8 cellular contexts compared by ENCODE assay signal in the genomic region with DNA sequence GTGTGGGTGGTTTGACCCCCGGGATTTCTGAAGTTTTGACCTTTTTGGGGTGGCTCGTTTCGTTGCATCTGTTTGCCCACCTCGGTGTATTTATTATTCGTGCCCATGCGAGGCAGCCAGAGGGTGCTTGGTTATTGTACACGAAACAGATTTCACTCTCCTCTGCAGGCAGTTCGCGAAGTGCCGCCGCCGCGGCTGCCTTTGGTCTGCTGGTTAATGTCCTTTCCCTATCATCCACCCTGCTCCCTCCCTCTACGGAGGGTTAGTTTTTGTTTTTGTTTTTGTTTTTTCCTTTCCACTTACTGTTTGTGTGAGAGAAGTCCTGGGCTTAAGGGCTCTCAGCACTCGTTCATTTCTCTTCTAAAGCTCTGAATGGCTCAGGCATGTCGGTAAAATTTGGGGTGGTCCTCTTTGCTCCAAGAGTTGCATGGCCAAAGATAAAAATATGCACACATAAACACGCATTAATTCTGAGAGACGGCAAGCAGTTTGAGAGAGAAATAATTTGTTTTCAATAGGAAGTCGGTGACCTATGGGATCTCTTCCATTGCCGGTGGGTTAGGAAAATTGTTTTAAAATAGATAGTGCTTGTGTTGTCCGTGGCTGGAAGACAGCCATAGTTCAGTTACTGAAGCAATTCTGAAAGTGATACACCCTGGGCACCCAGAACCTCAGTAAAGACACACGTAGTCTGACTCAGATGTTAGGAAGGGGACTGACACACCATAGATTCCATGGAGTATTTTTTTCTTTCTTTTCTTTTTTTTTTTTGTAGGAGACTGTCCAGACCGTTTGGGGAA. TPM values are rescaled to one million over a fixed set of nuclear protein-coding genes. Genes with fewer than 3 reads are reported as not detected.
DNase-seq lines count a peak whose midpoint lies in the region; ATAC-seq lines count a peak whose summit lies in the region.

No MANE protein-coding gene starts in this region.

- H3K4me3 Mint-ChIP-seq in CD4-positive, CD25-positive, alpha-beta regulatory T cell: peak overlapping the region; percentile 63 to 82 (median 81)
- H3K4me3 Mint-ChIP-seq in T-helper 2 cell treated with Interferon-gamma antibody and Interleukin-4, amounts not matched to agents 5 μg/mL and 100 μg/mL, for 36 hours: peak overlapping the region; percentile 80

- peaks cover 58% of the 10 kb centered on the region for H3K27me3 ChIP-seq in CD4-positive, CD25-positive, alpha-beta regulatory T cell (ENCODE audit: control insufficient read depth, insufficient read depth, low read length)
- H3K27me3 ChIP-seq in endocrine pancreas (ENCODE audit: control insufficient read depth, insufficient read depth, low read length) (peaks cover 3% of the 10 kb centered on the region), mesenchymal stem cell (ENCODE audit: control insufficient read depth in 1 of 2, insufficient read depth in 1 of 2, low read length in 2 of 2) (no peaks in the 10 kb centered on the region)

- no peak overlapping the region for H4K91ac ChIP-seq in mesenchymal stem cell (ENCODE audit: low read length)

- peaks cover 0 to 4% (median 0%) of the 10 kb centered on the region in 7 donors for H3K9me3 Mint-ChIP-seq in CD4-positive, CD25-positive, alpha-beta regulatory T cell
- H3K9me3 Mint-ChIP-seq in T-helper 2 cell treated with Interferon-gamma antibody and Interleukin-4, amounts not matched to agents 5 μg/mL and 100 μg/mL, for 36 hours: no peaks in the 10 kb centered on the region

- DNase-seq in CD4-positive, CD25-positive, alpha-beta regulatory T cell: peak in 1 of 3 donors; percentile 20
- peak; percentile 85 for DNase-seq in HS-5 (ENCODE audit: low read depth)
- no peak for DNase-seq in T-helper 2 cell treated with Interferon-gamma antibody and Interleukin-4, amounts not matched to agents 5 μg/mL and 100 μg/mL, for 36 hours (ENCODE audit: low spot score)
- DNase-seq in mesenchymal stem cell: peak; percentile 86
- no peak for DNase-seq in GDM1 (lab: John Stamatoyannopoulos, UW)

- no peak overlapping the region for H2BK5ac ChIP-seq in mesenchymal stem cell (ENCODE audit: low read depth, low read length, poor library complexity, severe bottlenecking)

- no peak for ATAC-seq in CD4-positive, CD25-positive, alpha-beta regulatory T cell (ENCODE audit: low read depth in 2 of 2)
- no peak for ATAC-seq in GM19351 (IDR thresholded peaks at IDR 0.05; ENCODE audit: unreplicated experiment)

- peaks cover 6 to 24% (median 13%) of the 10 kb centered on the region in 4 donors for H3K4me1 Mint-ChIP-seq in CD4-positive, CD25-positive, alpha-beta regulatory T cell
- H3K4me1 Mint-ChIP-seq in T-helper 2 cell treated with Interferon-gamma antibody and Interleukin-4, amounts not matched to agents 5 μg/mL and 100 μg/mL, for 36 hours (ENCODE audit: low read depth): peaks cover 14% of the 10 kb centered on the region

- H3K4me3 ChIP-seq in CD4-positive, CD25-positive, alpha-beta regulatory T cell (ENCODE audit: low read depth, low read length): peak overlapping the region; percentile 26
- H3K4me3 ChIP-seq in endocrine pancreas (ENCODE audit: control insufficient read depth, insufficient read depth, low read length): peak overlapping the region; percentile 86
- H3K4me3 ChIP-seq in mesenchymal stem cell (ENCODE audit: insufficient read depth in 1 of 2, low read depth in 1 of 2, low read length in 2 of 2): peak overlapping the region; percentile 81 to 89

- peaks cover 19% of the 10 kb centered on the region for H3K4me1 ChIP-seq in CD4-positive, CD25-positive, alpha-beta regulatory T cell (ENCODE audit: control insufficient read depth, insufficient read depth, low read length, poor library complexity, severe bottlenecking)
- H3K4me1 ChIP-seq in endocrine pancreas (ENCODE audit: control insufficient read depth, insufficient read depth, low read length) (no peaks in the 10 kb centered on the region), mesenchymal stem cell (ENCODE audit: control insufficient read depth, insufficient read depth, low read depth, low read length) (peaks cover 5% of the 10 kb centered on the region)

- H3K18ac ChIP-seq in mesenchymal stem cell (ENCODE audit: low read depth in 1 of 2, low read length in 2 of 2): peak overlapping the region; percentile 45 to 61

- H3K27ac Mint-ChIP-seq in CD4-positive, CD25-positive, alpha-beta regulatory T cell: peak overlapping the region in 2 of 3 donors; percentile 0 to 74
- peak overlapping the region; percentile 61 for H3K27ac Mint-ChIP-seq in T-helper 2 cell treated with Interferon-gamma antibody and Interleukin-4, amounts not matched to agents 5 μg/mL and 100 μg/mL, for 36 hours

- H3K4me2 ChIP-seq in mesenchymal stem cell (ENCODE audit: low read length, poor library complexity, severe bottlenecking): peak overlapping the region; percentile 97

- H3K9ac ChIP-seq in endocrine pancreas (ENCODE audit: control insufficient read depth, insufficient read depth, low read length) (peak overlapping the region; percentile 72), mesenchymal stem cell (ENCODE audit: low read length) (peak overlapping the region; percentile 94)

- H3K79me1 ChIP-seq in mesenchymal stem cell (replicated peaks; ENCODE audit: low read length, poor library complexity, severe bottlenecking): peaks cover 16% of the 10 kb centered on the region

- no peak overlapping the region for H3K27ac ChIP-seq in CD4-positive, CD25-positive, alpha-beta regulatory T cell (ENCODE audit: insufficient read depth, low read length, poor library complexity, severe bottlenecking)
- H3K27ac ChIP-seq in mesenchymal stem cell (ENCODE audit: low read length, poor library complexity, severe bottlenecking) (peak overlapping the region; percentile 34), temporal lobe (ENCODE audit: low read depth, low read length) (peak overlapping the region; percentile 28)

- 0% methylated on average over 17 of the region's 23 CpGs for WGBS in mesenchymal stem cell

- H3K36me3 ChIP-seq in CD4-positive, CD25-positive, alpha-beta regulatory T cell (ENCODE audit: control insufficient read depth, insufficient read depth, low read length): no peaks in the 10 kb centered on the region
- H3K36me3 ChIP-seq in endocrine pancreas (ENCODE audit: control insufficient read depth, insufficient read depth, low read length) (no peaks in the 10 kb centered on the region), mesenchymal stem cell (ENCODE audit: control insufficient read depth in 1 of 2, insufficient read depth in 2 of 2, low read depth in 1 of 2, low read length in 2 of 2) (no peaks in the 10 kb centered on the region)

- H3K36me3 Mint-ChIP-seq in CD4-positive, CD25-positive, alpha-beta regulatory T cell: no peaks in the 10 kb centered on the region
- H3K36me3 Mint-ChIP-seq in T-helper 2 cell treated with Interferon-gamma antibody and Interleukin-4, amounts not matched to agents 5 μg/mL and 100 μg/mL, for 36 hours (ENCODE audit: low read depth): peaks cover 2% of the 10 kb centered on the region

- no peaks in the 10 kb centered on the region for H3K9me3 ChIP-seq in CD4-positive, CD25-positive, alpha-beta regulatory T cell (ENCODE audit: control insufficient read depth in 2 of 2, low read length in 2 of 2)
- no peaks in the 10 kb centered on the region for H3K9me3 ChIP-seq in endocrine pancreas (ENCODE audit: control insufficient read depth, low read length)
- no peaks in the 10 kb centered on the region for H3K9me3 ChIP-seq in mesenchymal stem cell (ENCODE audit: control insufficient read depth, low read length)

- H2BK12ac ChIP-seq in mesenchymal stem cell (ENCODE audit: low read length in 2 of 2): no peak overlapping the region

- no peak overlapping the region for H2AK5ac ChIP-seq in mesenchymal stem cell (ENCODE audit: low read length, severe bottlenecking)

- no peak overlapping the region for H3K23ac ChIP-seq in mesenchymal stem cell (ENCODE audit: low read length in 2 of 2)

- H2AFZ ChIP-seq in mesenchymal stem cell (ENCODE audit: low read depth, low read length): no peak overlapping the region

- no peak overlapping the region for H2BK15ac ChIP-seq in mesenchymal stem cell (ENCODE audit: low read depth, poor library complexity, severe bottlenecking)

- peak overlapping the region; percentile 74 for H2BK120ac ChIP-seq in mesenchymal stem cell (ENCODE audit: low read depth, low read length)

- peaks cover 64% of the 10 kb centered on the region for H3K27me3 Mint-ChIP-seq in CD4-positive, CD25-positive, alpha-beta regulatory T cell
- H3K27me3 Mint-ChIP-seq in T-helper 2 cell treated with Interferon-gamma antibody and Interleukin-4, amounts not matched to agents 5 μg/mL and 100 μg/mL, for 36 hours (ENCODE audit: low read depth): peaks cover 75% of the 10 kb centered on the region

- H4K8ac ChIP-seq in mesenchymal stem cell (ENCODE audit: low read length): peak overlapping the region; percentile 17

- H3K4ac ChIP-seq in mesenchymal stem cell (ENCODE audit: low read depth in 1 of 2, low read length in 2 of 2): peak overlapping the region; percentile 40 to 47

- no peak overlapping the region for H3K14ac ChIP-seq in mesenchymal stem cell (ENCODE audit: low read length in 2 of 2)

RNA-seq across cellular contexts. Expression of a gene that starts 1.2 kb away (rescaled TPM):
- 0.59 TPM for total RNA-seq in CD4-positive, CD25-positive, alpha-beta regulatory T cell
- under 1 TPM in 1 of 4 donors, not detected in 3; 0.05 TPM for polyA plus RNA-seq in CD4-positive, CD25-positive, alpha-beta regulatory T cell
- 77.8 TPM for polyA plus RNA-seq in mesenchymal stem cell (2013, experiment 1 of 2)
- polyA plus RNA-seq in mesenchymal stem cell (2013, experiment 2 of 2): 73.4 TPM
- total RNA-seq in temporal lobe: 25.8 TPM

Comparison
In these comparisons a context has a peak if more than half of its experiments do, and no peak if none do; other contexts are left out.
1. DNase-seq: peak in HS-5 (single experiment) and mesenchymal stem cell (single experiment); none in T-helper 2 cell treated with Interferon-gamma antibody and Interleukin-4, amounts not matched to agents 5 μg/mL and 100 μg/mL, for 36 hours (single experiment) and GDM1 (single experiment).
2. H3K4me3 ChIP-seq: peak in every context shown above with its lines; median percentile 86 in endocrine pancreas; 85 in mesenchymal stem cell; 26 in CD4-positive, CD25-positive, alpha-beta regulatory T cell.
3. RNA of a gene that starts 1.2 kb away (total RNA-seq): 25.8 TPM in temporal lobe (single experiment); 0.59 TPM in CD4-positive, CD25-positive, alpha-beta regulatory T cell (single experiment); every median in the first group is over 10 times any median in the second.